In the genomic region with DNA sequence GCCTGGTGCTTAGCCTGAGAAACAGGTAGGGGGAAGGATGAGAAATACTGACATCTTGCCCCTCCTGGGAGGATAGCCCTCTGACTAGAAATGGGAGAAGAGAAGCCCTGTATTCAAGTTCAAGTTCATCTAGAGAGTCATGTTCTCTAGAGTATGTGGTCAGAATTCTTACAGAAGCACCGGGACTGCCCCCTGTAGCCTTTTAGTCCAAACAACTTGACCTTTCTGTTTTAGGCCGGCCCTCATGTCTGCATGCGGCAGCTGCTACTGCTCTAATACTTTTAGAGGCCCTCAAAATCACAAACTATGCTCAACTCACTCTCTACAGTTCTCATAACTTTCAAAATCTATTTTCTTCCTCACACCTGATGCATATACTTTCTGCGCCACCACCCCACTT, we compare ENCODE assay signal across 16 cellular contexts. TPM values are rescaled to one million over a fixed set of nuclear protein-coding genes. Genes with fewer than 3 reads are reported as not detected.
DNase-seq lines count a peak whose midpoint lies in the region; ATAC-seq, FAIRE-seq and TF ChIP-seq lines count a peak whose summit lies in the region.
"Had no signal": no experiment of that assay in that cellular context is flagged by ENCODE, and none has a peak within 500 bp of the region (broad histone marks: within the 10 kb centered on the region; RNA-seq: fewer than 3 reads in every experiment).

No MANE protein-coding gene starts in this region.

- TF ChIP-seq EP300 in HepG2 (IDR thresholded peaks at IDR 0.05; ENCODE audit: low read depth in 2 of 2, low read length in 2 of 2) (no peak), HepG2 (CRISPR knock-in tag; IDR thresholded peaks at IDR 0.05; ENCODE audit: borderline replicate concordance) (no peak)

- no peak overlapping the region for H3K9ac ChIP-seq in HepG2 (ENCODE audit: insufficient read depth, low read depth, low read length)
- H3K9ac ChIP-seq: GM23248 had no signal

- H3K27ac ChIP-seq in HepG2 (ENCODE audit: extremely low read length, insufficient read depth, low read length): peak overlapping the region; percentile 82
- H3K27ac ChIP-seq: GM23248 had no signal

- H2AFZ ChIP-seq in HepG2 (ENCODE audit: low read length): no peak overlapping the region
- H2AFZ ChIP-seq: GM23248 had no signal

- H3K27ac Mint-ChIP-seq in neural crest cell (ENCODE audit: unreplicated experiment): peak overlapping the region; percentile 70
- no peak overlapping the region for H3K27ac Mint-ChIP-seq in T-helper 2 cell treated with Interferon-gamma antibody and Interleukin-4, amounts not matched to agents 5 μg/mL and 100 μg/mL, for 36 hours
- H3K27ac Mint-ChIP-seq: CD14-positive monocyte; CD8-positive, alpha-beta T cell; IgD-negative memory B cell had no signal

- ATAC-seq in HepG2: peak; percentile 48
- ATAC-seq in GM18520 (IDR thresholded peaks at IDR 0.05; ENCODE audit: unreplicated experiment): no peak
- ATAC-seq: CD8-positive, alpha-beta T cell; HCT116 had no signal

- H3K9me3 Mint-ChIP-seq in neural crest cell: peaks cover 5% of the 10 kb centered on the region
- H3K9me3 Mint-ChIP-seq in T-helper 2 cell treated with Interferon-gamma antibody and Interleukin-4, amounts not matched to agents 5 μg/mL and 100 μg/mL, for 36 hours: peaks cover 5% of the 10 kb centered on the region

- TF ChIP-seq RAD21 in HepG2 (CRISPR knock-in tag; IDR thresholded peaks at IDR 0.05): no peak

- H3K27me3 ChIP-seq in HepG2 (ENCODE audit: control insufficient read depth in 1 of 2, insufficient read depth in 2 of 2, low read length in 2 of 2): no peaks in the 10 kb centered on the region

- 9% methylated on average over 4 of the region's 4 CpGs for WGBS in HepG2 (ENCODE audit: low lambda C conversion rate)

- H3K9me3 ChIP-seq in HepG2 (ENCODE audit: low read length): peaks cover 8% of the 10 kb centered on the region

- no peak for FAIRE-seq in HepG2 (lab: Jason Lieb, UNC)
- FAIRE-seq: GM18507, H54 had no signal

- H3K27me3 Mint-ChIP-seq in neural crest cell (ENCODE audit: low read depth): no peaks in the 10 kb centered on the region
- H3K27me3 Mint-ChIP-seq in T-helper 2 cell treated with Interferon-gamma antibody and Interleukin-4, amounts not matched to agents 5 μg/mL and 100 μg/mL, for 36 hours (ENCODE audit: low read depth): peaks cover 20% of the 10 kb centered on the region
- H3K27me3 Mint-ChIP-seq: IgD-negative memory B cell had no signal

- TF ChIP-seq POLR2A in HepG2 (IDR thresholded peaks at IDR 0.05; ENCODE audit: insufficient read depth in 1 of 2, low read depth in 2 of 2, low read length in 2 of 2): no peak

- peaks cover 5% of the 10 kb centered on the region for H3K36me3 Mint-ChIP-seq in neural crest cell (ENCODE audit: low read depth)
- no peaks in the 10 kb centered on the region for H3K36me3 Mint-ChIP-seq in T-helper 2 cell treated with Interferon-gamma antibody and Interleukin-4, amounts not matched to agents 5 μg/mL and 100 μg/mL, for 36 hours (ENCODE audit: low read depth)
- H3K36me3 Mint-ChIP-seq: CD14-positive monocyte; CD8-positive, alpha-beta T cell; IgD-negative memory B cell had no signal

- POLR2A ChIA-PET in HepG2 (lab: Yijun Ruan, JAX): interaction anchor here (0.7 to 2.1 kb wide), 4 partner anchors 9 to 130 kb away, joined by 3 to 8 read pairs (median 6); a partner anchor contains a TSS

- in situ Hi-C loops in HepG2 (cut with HindIII; ENCODE audit: extremely low pct_ligation_motif_present, low pct_unique_long_range_greater_than_20kb): no loop called here

- peak overlapping the region; percentile 67 for H3K4me2 ChIP-seq in HepG2 (ENCODE audit: low read depth, low read length)

- BruUV-seq in HepG2 (replicated peaks; lab: Mats Ljungman, UMichigan): TSS peak; percentile 81

- no peaks in the 10 kb centered on the region for H3K4me1 Mint-ChIP-seq in neural crest cell
- H3K4me1 Mint-ChIP-seq in T-helper 2 cell treated with Interferon-gamma antibody and Interleukin-4, amounts not matched to agents 5 μg/mL and 100 μg/mL, for 36 hours (ENCODE audit: low read depth): no peaks in the 10 kb centered on the region
- H3K4me1 Mint-ChIP-seq: IgD-negative memory B cell had no signal

- DNase-seq in choroid plexus epithelial cell (ENCODE audit: low read depth) (peak; percentile 7), HepG2 (ENCODE audit: low spot score) (peak; percentile 50), neural crest cell (ENCODE audit: low read depth, low spot score) (no peak), NCI-H82 (lab: John Stamatoyannopoulos, UW) (no peak), NCI-H187 treated with DMSO at 0.1 percent for 48 hours (lab: John Stamatoyannopoulos, UW) (no peak)
- DNase-seq in T-helper 2 cell treated with Interferon-gamma antibody and Interleukin-4, amounts not matched to agents 5 μg/mL and 100 μg/mL, for 36 hours (ENCODE audit: low spot score): no peak
- DNase-seq: CD8-positive, alpha-beta T cell; COR-L47; GF-D8; GM23248 had no signal

- H3K4me1 ChIP-seq in HepG2 (ENCODE audit: insufficient read depth, low read length): peaks cover 51% of the 10 kb centered on the region

- H3K4me3 ChIP-seq in choroid plexus epithelial cell (ENCODE audit: low read depth, low read length) (no peak overlapping the region), HepG2 (replicated peaks in 1 of 3; ENCODE audit: insufficient read depth in 1 of 3, low read depth in 2 of 3, low read length in 3 of 3) (peak overlapping the region; percentile 18 to 66 (median 25); a peak in 4 of 6 replicates)
- H3K4me3 ChIP-seq: GM23248 had no signal

- CTCF ChIA-PET in HepG2 (lab: Yijun Ruan, JAX; ENCODE audit: low intra/inter-chr PET ratio, low total read pairs): no interaction called here

- no peaks in the 10 kb centered on the region for H3K36me3 ChIP-seq in HepG2 (replicated peaks in 1 of 2; ENCODE audit: control insufficient read depth in 1 of 2, insufficient read depth in 2 of 2, low read length in 2 of 2)

- no peak for TF ChIP-seq CTCF in choroid plexus epithelial cell (conservative IDR thresholded peaks at IDR 0.05; ENCODE audit: low read depth, low read length)
- no peak for TF ChIP-seq CTCF in HepG2 (CRISPR knock-in tag; IDR thresholded peaks at IDR 0.05)
- TF ChIP-seq CTCF in neural crest cell (conservative IDR thresholded peaks at IDR 0.05): no peak

- H3K4me3 Mint-ChIP-seq in neural crest cell: no peak overlapping the region
- H3K4me3 Mint-ChIP-seq in T-helper 2 cell treated with Interferon-gamma antibody and Interleukin-4, amounts not matched to agents 5 μg/mL and 100 μg/mL, for 36 hours: no peak overlapping the region
- H3K4me3 Mint-ChIP-seq: CD14-positive monocyte; CD8-positive, alpha-beta T cell; IgD-negative memory B cell had no signal

- no peaks in the 10 kb centered on the region for H3K79me2 ChIP-seq in HepG2 (ENCODE audit: insufficient read depth, low read length)

- H4K20me1 ChIP-seq in HepG2 (ENCODE audit: insufficient read depth, low read length): no peaks in the 10 kb centered on the region

- intact Hi-C loops in HepG2 (cut with micrococcal nuclease; ENCODE audit: unreplicated experiment): loop anchor here (2.0 kb wide), 1 partner anchor 48 kb away; a partner anchor contains a TSS

RNA-seq across cellular contexts. Expression of a gene that starts 47.7 kb away (rescaled TPM):
- 59.7 and 95.0 TPM in 2 replicates for total RNA-seq in HepG2 (2016; rRNA removed; fragmentation: Illumina TruSeq; extraction: Trizol)
- 21.2 and 23.9 TPM in 2 replicates for total RNA-seq in HepG2 (2016; cell fraction: cytosol; rRNA removed; fragmentation: Illumina TruSeq; extraction: Trizol; ENCODE audit: low read depth)
- total RNA-seq in HepG2 (2016; cell fraction: insoluble cytoplasmic fraction; rRNA removed; fragmentation: Illumina TruSeq; extraction: Trizol): 60.0 and 92.4 TPM in 2 replicates
- total RNA-seq in HepG2 (2016; cell fraction: membrane; rRNA removed; fragmentation: Illumina TruSeq; extraction: Trizol): 13.8 and 20.4 TPM in 2 replicates
- total RNA-seq in HepG2 (2016; cell fraction: nucleus; rRNA removed; fragmentation: Illumina TruSeq; extraction: Trizol): 28.1 and 28.5 TPM in 2 replicates
- 14.5 and 20.0 TPM in 2 replicates for polyA plus RNA-seq in HepG2 (2011; rRNA removed)
- polyA plus RNA-seq in HepG2 (2011; cell fraction: cytosol; rRNA removed): 23.7 and 29.5 TPM in 2 replicates
- 8.2 and 8.9 TPM in 2 replicates for polyA plus RNA-seq in HepG2 (2011; cell fraction: nucleus; rRNA removed)
- polyA plus RNA-seq in HepG2 (2012): 25.3 and 30.2 TPM in 2 replicates
- 5.2 and 7.4 TPM in 2 replicates for polyA plus RNA-seq in HepG2 (2016; cell fraction: cytosol; fragmentation: Illumina TruSeq; extraction: Trizol; ENCODE audit: low read depth)
- 79.7 and 90.7 TPM in 2 replicates for polyA plus RNA-seq in HepG2 (2016; cell fraction: insoluble cytoplasmic fraction; fragmentation: Illumina TruSeq; extraction: Trizol; ENCODE audit: low read depth)
- 9.3 and 9.5 TPM in 2 replicates for polyA plus RNA-seq in HepG2 (2016; cell fraction: membrane; fragmentation: Illumina TruSeq; extraction: Trizol; ENCODE audit: low read depth)
- 25.9 and 30.7 TPM in 2 replicates for polyA plus RNA-seq in HepG2 (2016; cell fraction: nucleus; fragmentation: Illumina TruSeq; extraction: Trizol; ENCODE audit: insufficient read depth, low read depth)
- 13.5 and 35.0 TPM in 2 replicates for polyA minus RNA-seq in HepG2 (2011; rRNA and poly(A)+ RNA removed; ENCODE audit: low replicate concordance)
- 14.5 and 19.1 TPM in 2 replicates for polyA minus RNA-seq in HepG2 (2011; cell fraction: cytosol; rRNA and poly(A)+ RNA removed)
- polyA minus RNA-seq in HepG2 (2011; cell fraction: nucleus; rRNA and poly(A)+ RNA removed): 21.5 and 28.7 TPM in 2 replicates
- 47.2 and 51.4 TPM in 2 replicates for total RNA-seq in neural crest cell

RNA-seq across cellular contexts. Expression of a gene that starts 53.5 kb away (rescaled TPM):
- total RNA-seq in HepG2 (2016; rRNA removed; fragmentation: Illumina TruSeq; extraction: Trizol) (69.0 and 132 TPM in 2 replicates), neural crest cell (169 TPM in 2 replicates)
- total RNA-seq in HepG2 (2016; cell fraction: cytosol; rRNA removed; fragmentation: Illumina TruSeq; extraction: Trizol; ENCODE audit: low read depth): 25.5 and 27.2 TPM in 2 replicates
- total RNA-seq in HepG2 (2016; cell fraction: insoluble cytoplasmic fraction; rRNA removed; fragmentation: Illumina TruSeq; extraction: Trizol): 68.9 and 140 TPM in 2 replicates
- total RNA-seq in HepG2 (2016; cell fraction: membrane; rRNA removed; fragmentation: Illumina TruSeq; extraction: Trizol): 30.4 and 36.0 TPM in 2 replicates
- 88.1 and 94.1 TPM in 2 replicates for total RNA-seq in HepG2 (2016; cell fraction: nucleus; rRNA removed; fragmentation: Illumina TruSeq; extraction: Trizol)
- polyA plus RNA-seq in HepG2 (2011; rRNA removed): 64.5 and 100 TPM in 2 replicates
- 60.2 and 62.6 TPM in 2 replicates for polyA plus RNA-seq in HepG2 (2011; cell fraction: cytosol; rRNA removed)
- polyA plus RNA-seq in HepG2 (2011; cell fraction: nucleus; rRNA removed): 25.1 and 27.1 TPM in 2 replicates
- polyA plus RNA-seq in HepG2 (2012): 63.1 and 161 TPM in 2 replicates
- 22.7 and 28.6 TPM in 2 replicates for polyA plus RNA-seq in HepG2 (2016; cell fraction: cytosol; fragmentation: Illumina TruSeq; extraction: Trizol; ENCODE audit: low read depth)
- polyA plus RNA-seq in HepG2 (2016; cell fraction: insoluble cytoplasmic fraction; fragmentation: Illumina TruSeq; extraction: Trizol; ENCODE audit: low read depth): 290 TPM in 2 replicates
- 35.9 and 40.2 TPM in 2 replicates for polyA plus RNA-seq in HepG2 (2016; cell fraction: membrane; fragmentation: Illumina TruSeq; extraction: Trizol; ENCODE audit: low read depth)
- 144 and 152 TPM in 2 replicates for polyA plus RNA-seq in HepG2 (2016; cell fraction: nucleus; fragmentation: Illumina TruSeq; extraction: Trizol; ENCODE audit: insufficient read depth, low read depth)
- 96.9 and 101 TPM in 2 replicates for polyA minus RNA-seq in HepG2 (2011; rRNA and poly(A)+ RNA removed; ENCODE audit: low replicate concordance)
- polyA minus RNA-seq in HepG2 (2011; cell fraction: cytosol; rRNA and poly(A)+ RNA removed): 31.7 and 41.1 TPM in 2 replicates
- 61.4 and 63.3 TPM in 2 replicates for polyA minus RNA-seq in HepG2 (2011; cell fraction: nucleus; rRNA and poly(A)+ RNA removed)

Comparison
In these comparisons a context has a peak if more than half of its experiments do, and no peak if none do; other contexts are left out.
1. DNase-seq: peak in choroid plexus epithelial cell (single experiment) and HepG2 (single experiment); none in neural crest cell (single experiment), NCI-H82 (single experiment), NCI-H187 treated with DMSO at 0.1 percent for 48 hours (single experiment) and T-helper 2 cell treated with Interferon-gamma antibody and Interleukin-4, amounts not matched to agents 5 μg/mL and 100 μg/mL, for 36 hours (single experiment).